ENCODE assay signal across 8 cellular contexts in genomic region chr11:3417047-3417446, GRCh38. TPM values are rescaled to one million over a fixed set of nuclear protein-coding genes. Genes with fewer than 3 reads are reported as not detected.
A peak's percentile ranks its signal among the peaks of the same experiment; 100 is the strongest.
DNase-seq lines count a peak whose midpoint lies in the region; ATAC-seq and TF ChIP-seq lines count a peak whose summit lies in the region.
"Not testable (repeated sequence)": the region's sequence is repeated elsewhere in the genome, so short reads cannot be mapped to it uniquely, and the experiment has no call there.

No MANE protein-coding gene starts in this region.

- not testable (repeated sequence) for H3K27ac Mint-ChIP-seq in T-cell; activated T-cell treated with anti-CD3 and anti-CD28 coated beads, Interleukin-2, amount 50 U/mL, for 72 hours; endothelial cell (ENCODE audit: unreplicated experiment); memory B cell

- H3K9me3 ChIP-seq in GM23248 (ENCODE audit: low read depth), result not testable (repeated sequence)

- 46 to 56% methylated on average over 3 to 4 of the region's 4 CpGs for WGBS in GM23248 (ENCODE audit: low coverage in 1 of 2, low lambda C conversion rate in 2 of 2, missing lambda C conversion rate in 2 of 2), 2 experiments

- DNase-seq in ACHN (peak; percentile 39), GM23248 (peak; percentile 74), NCI-H2196 (lab: John Stamatoyannopoulos, UW; ENCODE audit: unreplicated experiment) (peak; percentile 46), T-cell (peak; percentile 16 to 68 (median 50)), endothelial cell (ENCODE audit: low spot score) (peak; percentile 71), memory B cell (ENCODE audit: low spot score in 2 of 2) (peak; percentile 49 to 54)
- DNase-seq in activated T-cell treated with anti-CD3 and anti-CD28 coated beads, Interleukin-2, amount 50 U/mL, for 72 hours, result peak; percentile 68 to 70
- DNase-seq in stimulated activated CD4-positive, alpha-beta T cell treated with anti-CD3 and anti-CD28 coated beads, Interleukin-2, amount 100 ng/mL, for 4 hours (ENCODE audit: low read depth), result peak; percentile 46

- not testable (repeated sequence) for H3K9ac ChIP-seq in GM23248

- H2AFZ ChIP-seq in GM23248, result not testable (repeated sequence)

- CTCF ChIA-PET in T-cell (lab: Charles Lee), result not testable (repeated sequence)

- H4K20me1 ChIP-seq in GM23248 (ENCODE audit: insufficient read depth), result not testable (repeated sequence)

- in situ Hi-C loops in ACHN (cut with HindIII; ENCODE audit: low pct_ligation_motif_present, low pct_unique_long_range_greater_than_20kb, low sequenced_read_pairs); GM23248 (cut with MboI): not testable (repeated sequence)

- H3K27ac ChIP-seq in GM23248, result not testable (repeated sequence)

- H3K9me3 Mint-ChIP-seq in T-cell; activated T-cell treated with anti-CD3 and anti-CD28 coated beads, Interleukin-2, amount 50 U/mL, for 72 hours; endothelial cell (ENCODE audit: unreplicated experiment); memory B cell: not testable (repeated sequence)

- not testable (repeated sequence) for H3K9me2 ChIP-seq in GM23248 (ENCODE audit: insufficient read depth)

- H3K27me3 ChIP-seq in GM23248 (replicated peaks; ENCODE audit: insufficient read depth), result not testable (repeated sequence)

- H3K4me3 ChIP-seq in GM23248, result not testable (repeated sequence)

- not testable (repeated sequence) for H3K4me1 ChIP-seq in GM23248 (ENCODE audit: insufficient read depth)

- H3F3A ChIP-seq in GM23248 (ENCODE audit: insufficient read depth), result not testable (repeated sequence)

- not testable (repeated sequence) for TF ChIP-seq CTCF in endothelial cell (IDR thresholded peaks at IDR 0.05; ENCODE audit: unreplicated experiment)

- ATAC-seq in T-cell (replicated peaks in 1 of 4) (peak in 1 of 4 experiments; percentile 53), memory B cell (ENCODE audit: low read depth) (peak; percentile 47)
- ATAC-seq in activated T-cell treated with anti-CD3 and anti-CD28 coated beads, Interleukin-2, amount 50 U/mL, for 72 hours (replicated peaks in 1 of 2), result not testable (repeated sequence)

- not testable (repeated sequence) for H3K79me2 ChIP-seq in GM23248 (ENCODE audit: insufficient read depth)

- H3K36me3 Mint-ChIP-seq in T-cell; activated T-cell treated with anti-CD3 and anti-CD28 coated beads, Interleukin-2, amount 50 U/mL, for 72 hours (ENCODE audit: insufficient read depth in 2 of 2); endothelial cell (ENCODE audit: low read depth, unreplicated experiment); memory B cell: not testable (repeated sequence)

- H3K36me3 ChIP-seq in GM23248 (ENCODE audit: low read depth), result not testable (repeated sequence)

- POLR2A ChIA-PET in T-cell (lab: Charles Lee), result not testable (repeated sequence)

- H3K4me2 ChIP-seq in GM23248 (ENCODE audit: unreplicated experiment), result not testable (repeated sequence)

- not testable (repeated sequence) for H3K4me3 Mint-ChIP-seq in T-cell; activated T-cell treated with anti-CD3 and anti-CD28 coated beads, Interleukin-2, amount 50 U/mL, for 72 hours; endothelial cell (ENCODE audit: unreplicated experiment); memory B cell

- peaks cover 4 to 13% (median 12%) of the 10 kb centered on the region in 3 donors for H3K4me1 Mint-ChIP-seq in T-cell
- peaks cover 19% of the 10 kb centered on the region for H3K4me1 Mint-ChIP-seq in activated T-cell treated with anti-CD3 and anti-CD28 coated beads, Interleukin-2, amount 50 U/mL, for 72 hours (ENCODE audit: low read depth)
- not testable (repeated sequence) for H3K4me1 Mint-ChIP-seq in endothelial cell (ENCODE audit: unreplicated experiment); memory B cell

- H3K27me3 Mint-ChIP-seq in T-cell; activated T-cell treated with anti-CD3 and anti-CD28 coated beads, Interleukin-2, amount 50 U/mL, for 72 hours (ENCODE audit: low read depth); endothelial cell (ENCODE audit: unreplicated experiment); memory B cell: not testable (repeated sequence)

RNA-seq across cellular contexts. Expression of gene ZNF195, which starts 38.1 kb away (rescaled TPM):
- 20.4 and 24.2 TPM in 2 replicates for total RNA-seq in GM23248 (2014; rRNA removed; shearing (Covaris generic))
- polyA plus RNA-seq in GM23248 (2016; fragmentation: Nextera tagmentation; extraction: Ambion mirVana), result 11.2 and 11.6 TPM in 2 replicates
- total RNA-seq in T-cell (10 to 100 TPM; 22.9 to 35.8 (median 32.0) TPM), endothelial cell (ENCODE audit: unreplicated experiment) (46.0 TPM)
- 10 to 100 TPM; 30.9 to 38.7 TPM for total RNA-seq in activated T-cell treated with anti-CD3 and anti-CD28 coated beads, Interleukin-2, amount 50 U/mL, for 72 hours
